Comparison of ENCODE assay signal across 14 cellular contexts in genomic region chr5:175590471-175590881, GRCh38.
DNase-seq lines count a peak whose midpoint lies in the region; ATAC-seq and TF ChIP-seq lines count a peak whose summit lies in the region.
"Had no signal": no experiment of that assay in that cellular context is flagged by ENCODE, and none has a peak within 500 bp of the region (broad histone marks: within the 10 kb centered on the region; RNA-seq: fewer than 3 reads in every experiment).

No MANE protein-coding gene starts in this region.

- peak; percentile 96 for DNase-seq in A172 (ENCODE audit: low spot score)
- peak; percentile 61 to 65 for DNase-seq in SJCRH30
- no peak for DNase-seq in left ventricle myocardium superior
- DNase-seq in erythroblast (lab: John Stamatoyannopoulos, UW): no peak
- no peak for DNase-seq in activated CD8-positive, alpha-beta memory T cell treated with anti-CD3 and anti-CD28 coated beads, Interleukin-2, amount 50 U/mL, for 48 hours
- DNase-seq: activated B cell treated with CpG ODN at 0.5 μM for 24 hours; activated naive CD8-positive, alpha-beta T cell treated with anti-CD3 and anti-CD28 coated beads, Interleukin-2, amount 10 ng/mL, durations not matched to agents 7 days and 5 days; NCI-H526 treated with DMSO at 0.1 percent for 48 hours; stimulated activated naive CD4-positive, alpha-beta T cell had no signal

- H3K36me3 ChIP-seq in HEK293 (ENCODE audit: control insufficient read depth in 2 of 2, insufficient read depth in 1 of 2, low read length in 2 of 2) (no peaks in the 10 kb centered on the region), SJCRH30 (no peaks in the 10 kb centered on the region)
- H3K36me3 ChIP-seq: esophagus muscularis mucosa had no signal

- TF ChIP-seq CTCF in HEK293 (tag by site-specific recombination; IDR thresholded peaks at IDR 0.05): no peak

- H3K4me3 ChIP-seq in HEK293 (ENCODE audit: low read depth, low read length) (no peak overlapping the region), SJCRH30 (no peak overlapping the region)
- H3K4me3 ChIP-seq: esophagus muscularis mucosa had no signal

- TF ChIP-seq POLR2A in erythroblast (IDR thresholded peaks at IDR 0.05; ENCODE audit: low read length): no peak

- intact Hi-C loops in left ventricle myocardium superior (cut with micrococcal nuclease): no loop called here

- POLR2A ChIA-PET in HEK293 (lab: Yijun Ruan, JAX): no interaction called here

- no peak overlapping the region for H3K27ac ChIP-seq in HEK293 (ENCODE audit: extremely low read depth, low read depth, low read length)
- peak overlapping the region; percentile 54 for H3K27ac ChIP-seq in SJCRH30
- H3K27ac ChIP-seq: C4-2B, esophagus muscularis mucosa had no signal

- CTCF ChIA-PET in HEK293 (lab: Yijun Ruan, JAX): no interaction called here

- H3K9me3 ChIP-seq in HEK293 (ENCODE audit: control insufficient read depth, insufficient read depth, low read depth, low read length): no peaks in the 10 kb centered on the region
- no peaks in the 10 kb centered on the region for H3K9me3 ChIP-seq in SJCRH30 (replicated peaks)

- 0 out of 2 replicates have a peak, but pooled peaks cover 3% of the 10 kb centered on the region for H3K27me3 ChIP-seq in SJCRH30

- no peaks in the 10 kb centered on the region for H3K4me1 ChIP-seq in HEK293 (ENCODE audit: control insufficient read depth, insufficient read depth, low read length)
- H3K4me1 ChIP-seq in SJCRH30: peaks cover 9% of the 10 kb centered on the region

- ATAC-seq in left ventricle myocardium superior (peak; percentile 51), GM19463 (IDR thresholded peaks at IDR 0.05; ENCODE audit: unreplicated experiment) (no peak), HG02973 (IDR thresholded peaks at IDR 0.05; ENCODE audit: unreplicated experiment) (no peak)

TF ChIP-seq in HEK293, 187 proteins besides CTCF, POLR2A, EP300 and RAD21:
- TF ChIP-seq ZBTB17 (tag by site-specific recombination; IDR thresholded peaks at IDR 0.05) (no peak), ZNF274 (IDR thresholded peaks at IDR 0.05; ENCODE audit: low read length) (no peak), ZNF274 (tag by site-specific recombination; IDR thresholded peaks at IDR 0.05; ENCODE audit: borderline replicate concordance) (no peak), HIC1 (tag by site-specific recombination; IDR thresholded peaks at IDR 0.05) (no peak), ZNF792 (tag by site-specific recombination; IDR thresholded peaks at IDR 0.05) (no peak), ZSCAN23 (tag by site-specific recombination; IDR thresholded peaks at IDR 0.05) (no peak), ZNF2 (tag by site-specific recombination; IDR thresholded peaks at IDR 0.05) (no peak), SETDB1 (IDR thresholded peaks at IDR 0.05; ENCODE audit: insufficient read length, low read length) (peak; percentile 43), ZNF266 (tag by site-specific recombination; IDR thresholded peaks at IDR 0.05; ENCODE audit: low read depth) (no peak)

Comparison
In these comparisons a context has a peak if more than half of its experiments do, and no peak if none do; other contexts are left out.
1. DNase-seq: peak in A172 (single experiment) and SJCRH30 (2 of 2); none in left ventricle myocardium superior (single experiment), erythroblast (0 of 2) and activated CD8-positive, alpha-beta memory T cell treated with anti-CD3 and anti-CD28 coated beads, Interleukin-2, amount 50 U/mL, for 48 hours (single experiment).